ENCODE assay signal across 15 cellular contexts in genomic region chrX:45668686-45669443, GRCh38.
DNase-seq lines count a peak whose midpoint lies in the region; ATAC-seq lines count a peak whose summit lies in the region.
"Had no signal": no experiment of that assay in that cellular context is flagged by ENCODE, and none has a peak within 500 bp of the region (broad histone marks: within the 10 kb centered on the region; RNA-seq: fewer than 3 reads in every experiment).

No MANE protein-coding gene starts in this region.

- no peaks in the 10 kb centered on the region for H3K9me3 Mint-ChIP-seq in stimulated activated naive CD8-positive, alpha-beta T cell treated with anti-CD3 and anti-CD28 coated beads, Interleukin-15, amount 100 ng/mL, for 72 hours
- H3K9me3 Mint-ChIP-seq: activated naive CD4-positive, alpha-beta T cell treated with anti-CD3 and anti-CD28 coated beads for 36 hours had no signal

- H3K27me3 Mint-ChIP-seq in stimulated activated naive CD8-positive, alpha-beta T cell treated with anti-CD3 and anti-CD28 coated beads, Interleukin-15, amount 100 ng/mL, for 72 hours = no peaks in the 10 kb centered on the region

- WGBS in mesendoderm (ENCODE audit: extremely low coverage, insufficient coverage, low lambda C conversion rate) = no CpG with 5 or more reads among the region's 6 CpGs

- H3K56ac ChIP-seq in mesendoderm (ENCODE audit: low read length) = no peak overlapping the region

- H3K79me1 ChIP-seq in mesendoderm (ENCODE audit: low read length) = no peaks in the 10 kb centered on the region

- no peaks in the 10 kb centered on the region for H3K79me2 ChIP-seq in mesendoderm (ENCODE audit: control insufficient read depth, insufficient read depth, low read length)
- H3K79me2 ChIP-seq: hepatocyte had no signal

- DNase-seq in Daoy (ENCODE audit: low read depth) = peak; percentile 88
- peak; percentile 86 for DNase-seq in NCI-H226
- DNase-seq in dedifferentiated amniotic fluid mesenchymal stem cell (ENCODE audit: extremely low spot score) = peak; percentile 47
- peak; percentile 87 for DNase-seq in non-pigmented ciliary epithelial cell (ENCODE audit: low read depth)
- no peak for DNase-seq in NCI-H2196 (lab: John Stamatoyannopoulos, UW; ENCODE audit: unreplicated experiment)
- DNase-seq in mesendoderm = no peak
- no peak for DNase-seq in stimulated activated naive CD8-positive, alpha-beta T cell treated with anti-CD3 and anti-CD28 coated beads, Interleukin-15, amount 100 ng/mL, for 72 hours
- DNase-seq in C1 segment of cervical spinal cord (lab: John Stamatoyannopoulos, UW) = no peak
- DNase-seq: activated naive CD4-positive, alpha-beta T cell treated with anti-CD3 and anti-CD28 coated beads for 36 hours; dorsolateral prefrontal cortex; NCI-H1930; stimulated activated naive B cell treated with anti-CD40 and anti-IgM and Interleukin-4, amounts not matched to agents 10 μg/mL and 1 μg/mL and 100 μg/mL, for 72 hours; T-helper 9 cell had no signal

- H3K4me2 ChIP-seq in mesendoderm (ENCODE audit: low read length) = no peak overlapping the region
- H3K4me2 ChIP-seq: hepatocyte had no signal

- H3K27ac ChIP-seq in mesendoderm (ENCODE audit: low read depth, low read length) = no peak overlapping the region
- H3K27ac ChIP-seq: dorsolateral prefrontal cortex, hepatocyte had no signal

- H2AK5ac ChIP-seq in mesendoderm (ENCODE audit: low read length) = no peak overlapping the region

- H3K18ac ChIP-seq in mesendoderm (ENCODE audit: low read length) = no peak overlapping the region

- H3K36me3 ChIP-seq in mesendoderm (ENCODE audit: control insufficient read depth, insufficient read depth, low read length) = no peaks in the 10 kb centered on the region

- no peak overlapping the region for H3K4ac ChIP-seq in mesendoderm (ENCODE audit: low read depth, low read length)

- H3K4me3 Mint-ChIP-seq in stimulated activated naive CD8-positive, alpha-beta T cell treated with anti-CD3 and anti-CD28 coated beads, Interleukin-15, amount 100 ng/mL, for 72 hours = no peak overlapping the region
- H3K4me3 Mint-ChIP-seq: activated naive CD4-positive, alpha-beta T cell treated with anti-CD3 and anti-CD28 coated beads for 36 hours; stimulated activated naive B cell treated with anti-CD40 and anti-IgM and Interleukin-4, amounts not matched to agents 10 μg/mL and 1 μg/mL and 100 μg/mL, for 72 hours had no signal

- no peak overlapping the region for H2BK120ac ChIP-seq in mesendoderm (ENCODE audit: low read depth, low read length)

- no peak overlapping the region for H2BK5ac ChIP-seq in mesendoderm (ENCODE audit: low read length)

- no peaks in the 10 kb centered on the region for H3K27me3 ChIP-seq in mesendoderm (ENCODE audit: insufficient read depth, low read length, poor library complexity)
- H3K27me3 ChIP-seq: hepatocyte had no signal

- no peak overlapping the region for H3K9ac ChIP-seq in mesendoderm (ENCODE audit: low read length)

- ATAC-seq in stimulated activated naive CD8-positive, alpha-beta T cell treated with anti-CD3 and anti-CD28 coated beads, Interleukin-15, amount 100 ng/mL, for 72 hours = no peak
- ATAC-seq: stimulated activated naive B cell treated with anti-CD40 and anti-IgM and Interleukin-4, amounts not matched to agents 10 μg/mL and 1 μg/mL and 100 μg/mL, for 72 hours had no signal

- no peak overlapping the region for H4K5ac ChIP-seq in mesendoderm (ENCODE audit: low read length)

- H3K27ac Mint-ChIP-seq in stimulated activated naive CD8-positive, alpha-beta T cell treated with anti-CD3 and anti-CD28 coated beads, Interleukin-15, amount 100 ng/mL, for 72 hours = no peak overlapping the region
- H3K27ac Mint-ChIP-seq: activated naive CD4-positive, alpha-beta T cell treated with anti-CD3 and anti-CD28 coated beads for 36 hours; stimulated activated naive B cell treated with anti-CD40 and anti-IgM and Interleukin-4, amounts not matched to agents 10 μg/mL and 1 μg/mL and 100 μg/mL, for 72 hours had no signal

- H3K4me1 ChIP-seq in mesendoderm (ENCODE audit: control insufficient read depth, low read depth, low read length) = no peaks in the 10 kb centered on the region

- no peak overlapping the region for H4K8ac ChIP-seq in mesendoderm (ENCODE audit: low read depth, low read length)

- no peak overlapping the region for H3K23ac ChIP-seq in mesendoderm (ENCODE audit: low read length)

- H3K4me1 Mint-ChIP-seq in stimulated activated naive CD8-positive, alpha-beta T cell treated with anti-CD3 and anti-CD28 coated beads, Interleukin-15, amount 100 ng/mL, for 72 hours = no peaks in the 10 kb centered on the region
- H3K4me1 Mint-ChIP-seq: stimulated activated naive B cell treated with anti-CD40 and anti-IgM and Interleukin-4, amounts not matched to agents 10 μg/mL and 1 μg/mL and 100 μg/mL, for 72 hours had no signal

- no peak overlapping the region for H2BK15ac ChIP-seq in mesendoderm (replicated peaks; ENCODE audit: low read depth)

- no peak overlapping the region for H3K4me3 ChIP-seq in mesendoderm (ENCODE audit: low read length)
- H3K4me3 ChIP-seq: dorsolateral prefrontal cortex, hepatocyte, lung had no signal

Comparison
In these comparisons a context has a peak if more than half of its experiments do, and no peak if none do; other contexts are left out.
1. DNase-seq: peak in Daoy (single experiment), NCI-H226 (single experiment), dedifferentiated amniotic fluid mesenchymal stem cell (single experiment) and non-pigmented ciliary epithelial cell (single experiment); none in NCI-H2196 (single experiment), mesendoderm (single experiment), stimulated activated naive CD8-positive, alpha-beta T cell treated with anti-CD3 and anti-CD28 coated beads, Interleukin-15, amount 100 ng/mL, for 72 hours (0 of 2) and C1 segment of cervical spinal cord (0 of 14).